Comparison of ENCODE assay signal across 8 cellular contexts in the genomic region with DNA sequence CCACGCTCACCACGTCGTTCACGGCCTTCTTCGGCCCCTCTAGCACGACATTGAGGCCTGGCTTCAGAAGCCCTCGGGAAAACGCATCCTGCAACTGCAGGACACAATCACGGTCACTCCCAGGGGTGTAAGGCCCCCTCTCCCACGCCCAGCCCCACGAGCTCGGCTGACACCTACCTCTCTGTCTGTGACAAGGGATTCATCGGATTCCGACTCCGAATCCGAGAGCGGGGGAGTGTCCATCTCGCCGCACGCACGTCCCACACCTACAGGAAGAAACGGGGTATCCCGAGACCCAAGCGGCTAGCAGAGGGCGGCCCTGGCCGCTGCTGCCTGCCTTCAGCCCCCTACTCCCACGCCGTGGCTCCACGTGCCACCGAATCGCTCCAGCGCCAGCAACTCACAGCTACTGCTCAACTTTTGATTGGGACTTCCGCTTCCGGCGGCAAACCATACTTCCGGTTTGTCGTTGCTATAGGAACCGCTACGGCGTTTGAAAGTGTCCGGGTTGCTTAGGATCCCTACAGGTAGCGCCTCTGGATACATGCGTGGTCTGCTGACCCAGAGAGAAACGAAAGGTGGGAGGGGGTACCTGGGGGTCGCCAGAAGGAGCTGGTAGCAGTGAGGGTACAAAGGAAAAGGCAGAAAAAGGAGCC. TPM values are rescaled to one million over a fixed set of nuclear protein-coding genes. Genes with fewer than 3 reads are reported as not detected.
DNase-seq lines count a peak whose midpoint lies in the region; ATAC-seq, FAIRE-seq and TF ChIP-seq lines count a peak whose summit lies in the region.

A gene (plus strand): TSS at position 455 of the 656 bp plus-strand sequence. CDS start 424 bp downstream, outside the sequence.
A gene with protein sequence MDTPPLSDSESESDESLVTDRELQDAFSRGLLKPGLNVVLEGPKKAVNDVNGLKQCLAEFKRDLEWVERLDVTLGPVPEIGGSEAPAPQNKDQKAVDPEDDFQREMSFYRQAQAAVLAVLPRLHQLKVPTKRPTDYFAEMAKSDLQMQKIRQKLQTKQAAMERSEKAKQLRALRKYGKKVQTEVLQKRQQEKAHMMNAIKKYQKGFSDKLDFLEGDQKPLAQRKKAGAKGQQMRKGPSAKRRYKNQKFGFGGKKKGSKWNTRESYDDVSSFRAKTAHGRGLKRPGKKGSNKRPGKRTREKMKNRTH (minus strand): TSS at position 415 of the 656 bp plus-strand sequence. CDS start 172 bp downstream, at position 243.

- peaks cover 34% of the 10 kb centered on the region for H3K36me3 Mint-ChIP-seq in T-cell

- H3K9me3 ChIP-seq in right cardiac atrium (ENCODE audit: control insufficient read depth, low read length): no peaks in the 10 kb centered on the region
- no peaks in the 10 kb centered on the region for H3K9me3 ChIP-seq in psoas muscle

- peak; percentile 83 for FAIRE-seq in urothelium cell line (lab: Jason Lieb, UNC)

- H3K4me3 ChIP-seq in right cardiac atrium (ENCODE audit: low read length) (peak within 1 kb of the TSS; percentile 76), psoas muscle (peak within 1 kb of the TSS; percentile 95)

- H3K27me3 Mint-ChIP-seq in T-cell: peaks cover 12 to 22% of the 10 kb centered on the region in 2 donors

- H3K4me3 Mint-ChIP-seq in T-cell: peak within 1 kb of the TSS; percentile 97 to 99 (median 98)

- ATAC-seq in GM18498 (IDR thresholded peaks at IDR 0.05; ENCODE audit: unreplicated experiment): peak; percentile 87
- ATAC-seq in HG02885 (IDR thresholded peaks at IDR 0.05; ENCODE audit: poor library complexity, unreplicated experiment): peak; percentile 94
- peak; percentile 81 to 89 (median 88) for ATAC-seq in T-cell (replicated peaks in 1 of 4)
- ATAC-seq in right cardiac atrium: peak; percentile 93 to 95
- ATAC-seq in psoas muscle: peak; percentile 93 to 98 (median 94)

- no peak for TF ChIP-seq CTCF in psoas muscle (IDR thresholded peaks at IDR 0.05)

- H3K4me1 Mint-ChIP-seq in T-cell: peaks cover 27 to 32% (median 30%) of the 10 kb centered on the region in 3 donors

- no peaks in the 10 kb centered on the region for H3K9me3 Mint-ChIP-seq in T-cell

- H3K27me3 ChIP-seq in right cardiac atrium (ENCODE audit: control insufficient read depth, insufficient read depth): no peaks in the 10 kb centered on the region
- peaks cover 0 to 9% (median 0%) of the 10 kb centered on the region in 3 donors for H3K27me3 ChIP-seq in psoas muscle (ENCODE audit: insufficient read depth in 3 of 3, low read length in 2 of 3)

- H3K36me3 ChIP-seq in psoas muscle (ENCODE audit: insufficient read depth in 1 of 2, low read depth in 1 of 2): peaks cover 11 to 43% of the 10 kb centered on the region in 2 donors

- no peak within 1 kb of the TSS for H3K27ac ChIP-seq in right cardiac atrium (ENCODE audit: low read length)
- peak within 1 kb of the TSS; percentile 76 for H3K27ac ChIP-seq in psoas muscle

- CTCF ChIA-PET in T-cell (lab: Charles Lee): interaction anchor here in 1 of 2 donors (0.6 to 1.1 kb wide), 3 partner anchors 98 to 242 kb away, joined by 3 to 7 read pairs (median 3); no protein-coding TSS in a partner anchor

- intact Hi-C loops in right cardiac atrium (cut with DNase I): no loop called here
- intact Hi-C loops in psoas muscle (cut with DNase I): no loop called here

- POLR2A ChIA-PET in T-cell (lab: Charles Lee): no interaction called here

- WGBS in right cardiac atrium: under 1% methylated on average over 45 of the region's 45 CpGs
- 0 to 1% (median 0%) methylated on average over 42 to 45 of the region's 45 CpGs for WGBS in psoas muscle, 3 donors

- H3K27ac Mint-ChIP-seq in T-cell: peak within 1 kb of the TSS; percentile 93

- DNase-seq in NCI-H146 treated with DMSO at 0.1 percent for 48 hours (lab: John Stamatoyannopoulos, UW; ENCODE audit: unreplicated experiment): peak; percentile 47
- DNase-seq in T-cell: peak; percentile 82 to 95 (median 90)
- peak; percentile 85 for DNase-seq in amniotic stem cell (lab: John Stamatoyannopoulos, UW)
- peak; percentile 87 to 93 (median 93) for DNase-seq in right cardiac atrium
- DNase-seq in psoas muscle: peak; percentile 87 to 93
- DNase-seq in urothelium cell line (ENCODE audit: low spot score): peak; percentile 96

- H3K4me1 ChIP-seq in right cardiac atrium (ENCODE audit: control insufficient read depth, insufficient read depth, low read length): no peaks in the 10 kb centered on the region
- H3K4me1 ChIP-seq in psoas muscle: peaks cover 9% of the 10 kb centered on the region

RNA-seq across cellular contexts. Expression of the first gene that starts in this region (rescaled TPM):
- total RNA-seq in T-cell: under 1 TPM in 1 of 5 donors, not detected in 4; 0.07 TPM
- total RNA-seq in right cardiac atrium: under 1 TPM in 3 of 4 donors, not detected in 1; 0.06 to 0.25 (median 0.14) TPM
- 0.09 TPM for polyA plus RNA-seq in right cardiac atrium
- under 1 TPM in 2 of 4 donors, not detected in 2; 0.08 to 0.15 TPM for total RNA-seq in psoas muscle
- polyA plus RNA-seq in psoas muscle: under 1 TPM in 2 of 3 donors, not detected in 1; 0.04 to 0.26 TPM

RNA-seq across cellular contexts. Expression of the second gene that starts in this region (rescaled TPM):
- total RNA-seq in T-cell (10 to 100 TPM; 18.4 to 38.1 (median 31.2) TPM), right cardiac atrium (10 to 100 TPM; 23.6 to 32.4 (median 28.2) TPM), psoas muscle (10 to 100 TPM; 20.1 to 46.2 (median 44.5) TPM)
- polyA plus RNA-seq in right cardiac atrium (38.8 TPM), psoas muscle (100 to 1,000 TPM in 2 of 3 donors, 10 to 100 TPM in 1; 74.2 to 153 (median 141) TPM)
